In the genomic region with DNA sequence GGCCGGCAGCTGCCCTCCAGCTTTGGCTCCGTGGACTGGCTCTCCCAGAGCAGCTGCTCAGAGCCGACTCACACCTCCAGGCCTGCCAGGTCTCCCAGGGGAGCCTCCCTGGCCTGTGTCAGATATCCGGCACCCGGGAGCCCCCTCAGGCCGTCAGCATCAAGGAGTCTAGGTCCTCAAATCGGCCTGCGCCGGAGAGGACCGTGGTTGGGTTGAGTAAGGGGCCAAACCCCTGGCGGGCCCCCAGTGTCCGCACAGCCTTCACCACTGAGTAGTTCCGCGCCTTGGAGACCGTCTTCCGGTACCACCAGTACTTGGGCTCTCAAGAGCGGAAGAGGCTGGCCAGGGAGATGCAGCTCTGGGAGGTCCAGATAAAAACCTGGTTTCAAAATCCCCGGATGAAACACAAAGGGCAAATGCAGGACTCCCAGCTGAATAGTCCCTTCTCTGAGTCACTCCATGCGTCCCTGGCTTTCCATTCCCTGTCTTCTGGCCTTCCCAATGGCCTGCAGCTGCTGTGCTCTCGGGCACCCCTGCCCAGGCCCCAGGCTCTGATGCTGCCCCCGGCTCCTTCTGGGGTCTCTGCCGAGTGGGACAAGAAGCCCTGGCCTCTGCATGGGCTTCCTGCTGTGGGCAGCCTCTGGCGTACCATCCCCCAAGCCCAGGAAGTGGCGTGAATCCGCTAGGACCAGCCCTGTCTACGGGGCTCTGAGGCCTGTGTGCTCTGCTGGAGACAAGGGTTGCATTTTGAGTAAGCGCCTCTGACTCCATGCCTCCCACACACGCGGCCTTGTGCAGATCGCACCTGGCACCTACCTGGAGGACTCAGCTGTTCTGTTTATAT, we compare ENCODE assay signal across 1 cellular context.
A peak's percentile ranks its signal among the peaks of the same experiment; 100 is the strongest.
TF ChIP-seq lines count a peak whose summit lies in the region.

No MANE protein-coding gene starts in this region.

TF ChIP-seq in K562, 482 proteins besides CTCF, POLR2A, EP300 and RAD21 (continued from another document and continues in another):
- TF ChIP-seq ZNF76 (CRISPR knock-in tag; IDR thresholded peaks at IDR 0.05; ENCODE audit: borderline replicate concordance) = no peak
- no peak for TF ChIP-seq KHSRP (IDR thresholded peaks at IDR 0.05)
- no peak for TF ChIP-seq SRF (CRISPR knock-in tag; IDR thresholded peaks at IDR 0.05)
- TF ChIP-seq CC2D1A (IDR thresholded peaks at IDR 0.05) = peak; percentile 14; the same call in 1 of the 2 replicates
- no peak for TF ChIP-seq ZNF695 (CRISPR knock-in tag; IDR thresholded peaks at IDR 0.05)
- TF ChIP-seq ZNF282 (CRISPR knock-in tag; IDR thresholded peaks at IDR 0.05) = no peak
- no peak for TF ChIP-seq BCOR (IDR thresholded peaks at IDR 0.05)
- TF ChIP-seq, protein P1, sequence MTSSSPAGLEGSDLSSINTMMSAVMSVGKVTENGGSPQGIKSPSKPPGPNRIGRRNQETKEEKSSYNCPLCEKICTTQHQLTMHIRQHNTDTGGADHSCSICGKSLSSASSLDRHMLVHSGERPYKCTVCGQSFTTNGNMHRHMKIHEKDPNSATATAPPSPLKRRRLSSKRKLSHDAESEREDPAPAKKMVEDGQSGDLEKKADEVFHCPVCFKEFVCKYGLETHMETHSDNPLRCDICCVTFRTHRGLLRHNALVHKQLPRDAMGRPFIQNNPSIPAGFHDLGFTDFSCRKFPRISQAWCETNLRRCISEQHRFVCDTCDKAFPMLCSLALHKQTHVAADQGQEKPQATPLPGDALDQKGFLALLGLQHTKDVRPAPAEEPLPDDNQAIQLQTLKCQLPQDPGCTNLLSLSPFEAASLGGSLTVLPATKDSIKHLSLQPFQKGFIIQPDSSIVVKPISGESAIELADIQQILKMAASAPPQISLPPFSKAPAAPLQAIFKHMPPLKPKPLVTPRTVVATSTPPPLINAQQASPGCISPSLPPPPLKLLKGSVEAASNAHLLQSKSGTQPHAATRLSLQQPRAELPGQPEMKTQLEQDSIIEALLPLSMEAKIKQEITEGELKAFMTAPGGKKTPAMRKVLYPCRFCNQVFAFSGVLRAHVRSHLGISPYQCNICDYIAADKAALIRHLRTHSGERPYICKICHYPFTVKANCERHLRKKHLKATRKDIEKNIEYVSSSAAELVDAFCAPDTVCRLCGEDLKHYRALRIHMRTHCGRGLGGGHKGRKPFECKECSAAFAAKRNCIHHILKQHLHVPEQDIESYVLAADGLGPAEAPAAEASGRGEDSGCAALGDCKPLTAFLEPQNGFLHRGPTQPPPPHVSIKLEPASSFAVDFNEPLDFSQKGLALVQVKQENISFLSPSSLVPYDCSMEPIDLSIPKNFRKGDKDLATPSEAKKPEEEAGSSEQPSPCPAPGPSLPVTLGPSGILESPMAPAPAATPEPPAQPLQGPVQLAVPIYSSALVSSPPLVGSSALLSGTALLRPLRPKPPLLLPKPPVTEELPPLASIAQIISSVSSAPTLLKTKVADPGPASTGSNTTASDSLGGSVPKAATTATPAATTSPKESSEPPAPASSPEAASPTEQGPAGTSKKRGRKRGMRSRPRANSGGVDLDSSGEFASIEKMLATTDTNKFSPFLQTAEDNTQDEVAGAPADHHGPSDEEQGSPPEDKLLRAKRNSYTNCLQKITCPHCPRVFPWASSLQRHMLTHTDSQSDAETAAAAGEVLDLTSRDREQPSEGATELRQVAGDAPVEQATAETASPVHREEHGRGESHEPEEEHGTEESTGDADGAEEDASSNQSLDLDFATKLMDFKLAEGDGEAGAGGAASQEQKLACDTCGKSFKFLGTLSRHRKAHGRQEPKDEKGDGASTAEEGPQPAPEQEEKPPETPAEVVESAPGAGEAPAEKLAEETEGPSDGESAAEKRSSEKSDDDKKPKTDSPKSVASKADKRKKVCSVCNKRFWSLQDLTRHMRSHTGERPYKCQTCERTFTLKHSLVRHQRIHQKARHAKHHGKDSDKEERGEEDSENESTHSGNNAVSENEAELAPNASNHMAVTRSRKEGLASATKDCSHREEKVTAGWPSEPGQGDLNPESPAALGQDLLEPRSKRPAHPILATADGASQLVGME (CRISPR knock-in tag; IDR thresholded peaks at IDR 0.05) = no peak
- TF ChIP-seq ZNF41 (CRISPR knock-in tag; conservative IDR thresholded peaks at IDR 0.05) = no peak
- no peak for TF ChIP-seq POLR3G (IDR thresholded peaks at IDR 0.05; ENCODE audit: extremely low read depth, insufficient read length, insufficient replicate concordance)
- no peak for TF ChIP-seq ZFPM2 (CRISPR knock-in tag; IDR thresholded peaks at IDR 0.05)
- no peak; the same call in 1 of the 2 replicates for TF ChIP-seq ZNF232 (CRISPR knock-in tag; IDR thresholded peaks at IDR 0.05)
- TF ChIP-seq, protein P2, sequence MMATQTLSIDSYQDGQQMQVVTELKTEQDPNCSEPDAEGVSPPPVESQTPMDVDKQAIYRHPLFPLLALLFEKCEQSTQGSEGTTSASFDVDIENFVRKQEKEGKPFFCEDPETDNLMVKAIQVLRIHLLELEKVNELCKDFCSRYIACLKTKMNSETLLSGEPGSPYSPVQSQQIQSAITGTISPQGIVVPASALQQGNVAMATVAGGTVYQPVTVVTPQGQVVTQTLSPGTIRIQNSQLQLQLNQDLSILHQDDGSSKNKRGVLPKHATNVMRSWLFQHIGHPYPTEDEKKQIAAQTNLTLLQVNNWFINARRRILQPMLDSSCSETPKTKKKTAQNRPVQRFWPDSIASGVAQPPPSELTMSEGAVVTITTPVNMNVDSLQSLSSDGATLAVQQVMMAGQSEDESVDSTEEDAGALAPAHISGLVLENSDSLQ (IDR thresholded peaks at IDR 0.05) = no peak
- no peak for TF ChIP-seq GABPB2 (CRISPR knock-in tag; conservative IDR thresholded peaks at IDR 0.05)
- no peak; the same call in 1 of the 2 replicates for TF ChIP-seq ZNF717 (CRISPR knock-in tag; IDR thresholded peaks at IDR 0.05)
- TF ChIP-seq ZNF165 (CRISPR knock-in tag; IDR thresholded peaks at IDR 0.05; ENCODE audit: borderline replicate concordance) = no peak
- no peak for TF ChIP-seq SETDB1 (IDR thresholded peaks at IDR 0.05; ENCODE audit: low read length)
- TF ChIP-seq MYBL2 (IDR thresholded peaks at IDR 0.05; ENCODE audit: low read depth) = no peak
- TF ChIP-seq MYBL2 (CRISPR knock-in tag; IDR thresholded peaks at IDR 0.05; ENCODE audit: borderline replicate concordance) = no peak
- TF ChIP-seq, protein P3, sequence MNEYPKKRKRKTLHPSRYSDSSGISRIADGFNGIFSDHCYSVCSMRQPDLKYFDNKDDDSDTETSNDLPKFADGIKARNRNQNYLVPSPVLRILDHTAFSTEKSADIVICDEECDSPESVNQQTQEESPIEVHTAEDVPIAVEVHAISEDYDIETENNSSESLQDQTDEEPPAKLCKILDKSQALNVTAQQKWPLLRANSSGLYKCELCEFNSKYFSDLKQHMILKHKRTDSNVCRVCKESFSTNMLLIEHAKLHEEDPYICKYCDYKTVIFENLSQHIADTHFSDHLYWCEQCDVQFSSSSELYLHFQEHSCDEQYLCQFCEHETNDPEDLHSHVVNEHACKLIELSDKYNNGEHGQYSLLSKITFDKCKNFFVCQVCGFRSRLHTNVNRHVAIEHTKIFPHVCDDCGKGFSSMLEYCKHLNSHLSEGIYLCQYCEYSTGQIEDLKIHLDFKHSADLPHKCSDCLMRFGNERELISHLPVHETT (CRISPR knock-in tag; conservative IDR thresholded peaks at IDR 0.05 in 1 of 2, IDR thresholded peaks at IDR 0.05 in 1 of 2) = no peak
- peak; percentile 58; the same call in 1 of the 2 replicates for TF ChIP-seq ETV5 (CRISPR knock-in tag; IDR thresholded peaks at IDR 0.05; ENCODE audit: low read depth)
- peak; percentile 69; the same call in 1 of the 2 replicates for TF ChIP-seq ZBTB17 (CRISPR knock-in tag; IDR thresholded peaks at IDR 0.05)
- TF ChIP-seq TEAD2 (tag; IDR thresholded peaks at IDR 0.05) = no peak
- no peak for TF ChIP-seq MEF2A (IDR thresholded peaks at IDR 0.05; ENCODE audit: control insufficient read depth, low read depth, low read length)
- no peak for TF ChIP-seq CBX2 (IDR thresholded peaks at IDR 0.05; ENCODE audit: insufficient read depth, low read length, poor library complexity, severe bottlenecking)
- no peak for TF ChIP-seq MCM5 (IDR thresholded peaks at IDR 0.05; ENCODE audit: low read depth)
- peak; percentile 44 for TF ChIP-seq DACH1 (IDR thresholded peaks at IDR 0.05; ENCODE audit: partially characterized antibody)
- TF ChIP-seq CHD2 (IDR thresholded peaks at IDR 0.05; ENCODE audit: low read depth, low read length) = 0 out of 2 replicates have a peak, but pooled peaks have one; percentile 38
- TF ChIP-seq, protein P4, sequence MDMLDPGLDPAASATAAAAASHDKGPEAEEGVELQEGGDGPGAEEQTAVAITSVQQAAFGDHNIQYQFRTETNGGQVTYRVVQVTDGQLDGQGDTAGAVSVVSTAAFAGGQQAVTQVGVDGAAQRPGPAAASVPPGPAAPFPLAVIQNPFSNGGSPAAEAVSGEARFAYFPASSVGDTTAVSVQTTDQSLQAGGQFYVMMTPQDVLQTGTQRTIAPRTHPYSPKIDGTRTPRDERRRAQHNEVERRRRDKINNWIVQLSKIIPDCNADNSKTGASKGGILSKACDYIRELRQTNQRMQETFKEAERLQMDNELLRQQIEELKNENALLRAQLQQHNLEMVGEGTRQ (CRISPR knock-in tag; IDR thresholded peaks at IDR 0.05) = no peak
- no peak for TF ChIP-seq CBFB (CRISPR knock-in tag; IDR thresholded peaks at IDR 0.05)
- no peak for TF ChIP-seq CBX8 (IDR thresholded peaks at IDR 0.05; ENCODE audit: borderline replicate concordance, extremely low read depth, low read depth, low read length, poor library complexity, severe bottlenecking)
- no peak for TF ChIP-seq ETV6 (IDR thresholded peaks at IDR 0.05; ENCODE audit: borderline replicate concordance in 1 of 2, low read depth in 2 of 2, low read length in 1 of 2)
- no peak for TF ChIP-seq ETV6 (CRISPR knock-in tag; IDR thresholded peaks at IDR 0.05; ENCODE audit: borderline replicate concordance)
- TF ChIP-seq RNF2 (IDR thresholded peaks at IDR 0.05) = peak; percentile 51; the same call in 1 of the 2 replicates
- no peak for TF ChIP-seq ZNF3 (CRISPR knock-in tag; IDR thresholded peaks at IDR 0.05)
- TF ChIP-seq, protein P5, sequence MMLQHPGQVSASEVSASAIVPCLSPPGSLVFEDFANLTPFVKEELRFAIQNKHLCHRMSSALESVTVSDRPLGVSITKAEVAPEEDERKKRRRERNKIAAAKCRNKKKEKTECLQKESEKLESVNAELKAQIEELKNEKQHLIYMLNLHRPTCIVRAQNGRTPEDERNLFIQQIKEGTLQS (IDR thresholded peaks at IDR 0.05) = peak; percentile 64
- TF ChIP-seq, protein P5 (CRISPR knock-in tag; conservative IDR thresholded peaks at IDR 0.05) = peak; percentile 71; the same call in 1 of the 2 replicates
- TF ChIP-seq, protein P6, sequence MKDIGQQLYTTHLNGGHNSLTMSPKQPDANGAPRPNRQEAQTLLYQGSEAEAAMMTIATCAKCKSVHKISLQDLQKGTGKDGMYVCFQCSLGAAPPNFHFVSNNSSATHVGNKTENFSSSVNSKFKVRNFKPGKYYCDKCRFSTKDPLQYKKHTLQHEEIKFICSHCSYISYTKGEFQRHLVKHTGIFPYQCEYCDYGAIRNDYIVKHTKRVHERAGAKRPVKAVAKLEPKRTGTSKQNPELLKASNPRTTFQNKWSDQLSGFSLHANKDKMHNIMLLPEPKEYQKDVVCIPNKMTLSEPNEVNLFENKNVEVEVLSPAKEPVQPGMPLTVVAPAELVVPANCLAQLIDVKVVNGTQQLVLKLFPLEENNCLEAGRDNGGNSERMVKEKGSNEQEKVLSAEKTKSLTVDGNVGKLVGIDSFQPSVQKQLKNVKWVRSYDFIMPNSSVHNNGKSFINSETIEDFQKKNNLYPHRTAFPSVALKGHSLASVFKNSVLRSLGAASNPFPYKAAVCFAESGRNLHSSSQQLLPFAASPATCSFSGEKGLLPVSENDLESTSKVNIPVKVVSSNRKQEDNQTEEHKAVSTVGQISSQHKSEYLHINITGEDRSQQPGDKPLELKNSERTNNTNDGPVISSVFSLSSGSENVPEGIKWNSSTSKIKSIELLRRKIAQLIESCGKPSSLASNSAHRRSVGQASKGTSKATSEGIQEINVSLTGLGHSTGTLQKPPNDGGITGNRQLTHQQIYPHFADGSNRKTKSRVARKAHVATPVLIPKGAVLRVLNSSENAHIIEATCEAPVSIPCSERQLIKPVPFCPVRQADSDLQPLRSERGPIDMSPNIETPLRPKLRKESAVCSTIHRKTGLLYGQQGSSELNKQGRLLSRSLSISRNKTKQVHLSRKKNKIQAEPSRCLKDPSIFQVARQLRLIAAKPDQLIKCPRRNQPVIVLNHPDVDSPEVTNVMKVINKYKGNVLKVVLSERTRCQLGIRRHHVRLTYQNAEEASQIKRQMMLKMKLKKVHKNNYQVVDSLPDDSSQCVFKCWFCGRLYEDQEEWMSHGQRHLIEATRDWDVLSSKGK (CRISPR knock-in tag; IDR thresholded peaks at IDR 0.05) = no peak
- no peak for TF ChIP-seq ZNF551 (CRISPR knock-in tag; IDR thresholded peaks at IDR 0.05)
- no peak for TF ChIP-seq SMARCB1 (IDR thresholded peaks at IDR 0.05; ENCODE audit: insufficient read length, low read depth)
- TF ChIP-seq ZNF134 (CRISPR knock-in tag; conservative IDR thresholded peaks at IDR 0.05) = no peak
- TF ChIP-seq TAL1 (IDR thresholded peaks at IDR 0.05) = peak; percentile 20; the same call in 1 of the 2 replicates
- TF ChIP-seq, protein P7, sequence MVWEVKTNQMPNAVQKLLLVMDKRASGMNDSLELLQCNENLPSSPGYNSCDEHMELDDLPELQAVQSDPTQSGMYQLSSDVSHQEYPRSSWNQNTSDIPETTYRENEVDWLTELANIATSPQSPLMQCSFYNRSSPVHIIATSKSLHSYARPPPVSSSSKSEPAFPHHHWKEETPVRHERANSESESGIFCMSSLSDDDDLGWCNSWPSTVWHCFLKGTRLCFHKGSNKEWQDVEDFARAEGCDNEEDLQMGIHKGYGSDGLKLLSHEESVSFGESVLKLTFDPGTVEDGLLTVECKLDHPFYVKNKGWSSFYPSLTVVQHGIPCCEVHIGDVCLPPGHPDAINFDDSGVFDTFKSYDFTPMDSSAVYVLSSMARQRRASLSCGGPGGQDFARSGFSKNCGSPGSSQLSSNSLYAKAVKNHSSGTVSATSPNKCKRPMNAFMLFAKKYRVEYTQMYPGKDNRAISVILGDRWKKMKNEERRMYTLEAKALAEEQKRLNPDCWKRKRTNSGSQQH (CRISPR knock-in tag; IDR thresholded peaks at IDR 0.05) = no peak; the same call in 1 of the 2 replicates
- no peak for TF ChIP-seq RBM25 (IDR thresholded peaks at IDR 0.05; ENCODE audit: low read depth, low read length, severe bottlenecking)
- no peak for TF ChIP-seq ZC3H8 (IDR thresholded peaks at IDR 0.05)
- TF ChIP-seq, protein P8, sequence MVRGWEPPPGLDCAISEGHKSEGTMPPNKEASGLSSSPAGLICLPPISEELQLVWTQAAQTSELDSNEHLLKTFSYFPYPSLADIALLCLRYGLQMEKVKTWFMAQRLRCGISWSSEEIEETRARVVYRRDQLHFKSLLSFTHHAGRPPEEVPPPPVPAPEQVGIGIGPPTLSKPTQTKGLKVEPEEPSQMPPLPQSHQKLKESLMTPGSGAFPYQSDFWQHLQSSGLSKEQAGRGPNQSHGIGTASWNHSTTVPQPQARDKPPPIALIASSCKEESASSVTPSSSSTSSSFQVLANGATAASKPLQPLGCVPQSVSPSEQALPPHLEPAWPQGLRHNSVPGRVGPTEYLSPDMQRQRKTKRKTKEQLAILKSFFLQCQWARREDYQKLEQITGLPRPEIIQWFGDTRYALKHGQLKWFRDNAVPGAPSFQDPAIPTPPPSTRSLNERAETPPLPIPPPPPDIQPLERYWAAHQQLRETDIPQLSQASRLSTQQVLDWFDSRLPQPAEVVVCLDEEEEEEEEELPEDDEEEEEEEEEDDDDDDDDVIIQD (CRISPR knock-in tag; IDR thresholded peaks at IDR 0.05) = no peak
- TF ChIP-seq PTTG1 (tag; IDR thresholded peaks at IDR 0.05; ENCODE audit: low read depth) = no peak
- no peak for TF ChIP-seq OTX1 (CRISPR knock-in tag; IDR thresholded peaks at IDR 0.05)
- no peak for TF ChIP-seq ZNF75A (CRISPR knock-in tag; IDR thresholded peaks at IDR 0.05)
